1 cellular context compared by ENCODE assay signal in the genomic region with DNA sequence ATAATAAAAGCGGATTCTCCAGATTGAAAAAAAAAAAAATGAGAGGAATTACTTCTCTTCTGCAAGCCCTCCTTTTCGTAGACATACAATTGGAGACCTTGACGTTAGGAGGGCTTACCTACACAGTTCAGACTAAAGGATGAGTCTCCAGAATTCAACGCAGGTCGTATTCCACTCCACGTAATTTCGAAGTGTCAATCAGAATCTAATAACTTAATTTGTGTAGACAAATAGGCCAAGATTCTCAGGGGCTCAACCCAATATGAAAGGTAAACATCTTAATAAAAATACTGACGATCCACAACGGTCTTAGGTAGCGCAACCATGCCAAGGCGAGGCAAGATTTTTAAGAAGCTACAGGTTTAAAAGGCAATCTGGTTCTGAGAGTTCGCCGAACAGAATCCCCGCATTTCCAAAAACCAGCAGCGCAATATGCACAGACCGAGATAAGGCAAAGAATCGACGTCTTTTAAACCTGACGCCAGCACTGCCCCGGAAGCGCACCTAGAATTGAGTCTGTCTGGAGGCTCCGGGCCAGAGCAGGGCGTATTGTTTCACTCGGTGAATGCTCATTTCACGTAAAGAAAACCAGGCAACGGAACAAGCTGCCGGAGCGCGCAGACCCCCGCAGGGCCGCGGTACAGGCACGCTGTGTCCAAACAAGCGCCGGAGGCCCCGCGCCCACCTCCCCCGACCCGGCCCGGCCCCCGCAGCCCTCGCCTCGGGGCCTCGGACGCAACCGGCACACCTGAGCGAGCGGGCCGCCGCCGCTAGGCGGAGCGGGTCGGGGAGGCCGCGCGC.
TF ChIP-seq lines count a peak whose summit lies in the region.

No MANE protein-coding gene starts in this region.

TF ChIP-seq in K562, 482 proteins besides CTCF, POLR2A, EP300 and RAD21 (continued from another document and continues in another):
- TF ChIP-seq, protein P1, sequence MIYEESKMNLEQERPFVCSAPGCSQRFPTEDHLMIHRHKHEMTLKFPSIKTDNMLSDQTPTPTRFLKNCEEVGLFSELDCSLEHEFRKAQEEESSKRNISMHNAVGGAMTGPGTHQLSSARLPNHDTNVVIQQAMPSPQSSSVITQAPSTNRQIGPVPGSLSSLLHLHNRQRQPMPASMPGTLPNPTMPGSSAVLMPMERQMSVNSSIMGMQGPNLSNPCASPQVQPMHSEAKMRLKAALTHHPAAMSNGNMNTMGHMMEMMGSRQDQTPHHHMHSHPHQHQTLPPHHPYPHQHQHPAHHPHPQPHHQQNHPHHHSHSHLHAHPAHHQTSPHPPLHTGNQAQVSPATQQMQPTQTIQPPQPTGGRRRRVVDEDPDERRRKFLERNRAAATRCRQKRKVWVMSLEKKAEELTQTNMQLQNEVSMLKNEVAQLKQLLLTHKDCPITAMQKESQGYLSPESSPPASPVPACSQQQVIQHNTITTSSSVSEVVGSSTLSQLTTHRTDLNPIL (CRISPR knock-in tag; IDR thresholded peaks at IDR 0.05), result no peak
- no peak for TF ChIP-seq SNRNP70 (optimal IDR thresholded peaks at IDR 0.05; ENCODE audit: low read depth, low read length)
- TF ChIP-seq MCM5 (IDR thresholded peaks at IDR 0.05; ENCODE audit: low read depth), result no peak
- peak; percentile 90 for TF ChIP-seq ELF1 (tag; IDR thresholded peaks at IDR 0.05)
- no peak for TF ChIP-seq CTBP1 (IDR thresholded peaks at IDR 0.05; ENCODE audit: borderline replicate concordance)
- TF ChIP-seq ZFPM2 (CRISPR knock-in tag; IDR thresholded peaks at IDR 0.05), result no peak
- TF ChIP-seq TBL1XR1 (IDR thresholded peaks at IDR 0.05; ENCODE audit: low read length in 2 of 2), result peak in 1 of 2 experiments; percentile 72; a peak in 2 of 4 replicates
- TF ChIP-seq FIP1L1 (IDR thresholded peaks at IDR 0.05; ENCODE audit: low read depth, low read length, poor library complexity, severe bottlenecking), result no peak
- TF ChIP-seq, protein P2, sequence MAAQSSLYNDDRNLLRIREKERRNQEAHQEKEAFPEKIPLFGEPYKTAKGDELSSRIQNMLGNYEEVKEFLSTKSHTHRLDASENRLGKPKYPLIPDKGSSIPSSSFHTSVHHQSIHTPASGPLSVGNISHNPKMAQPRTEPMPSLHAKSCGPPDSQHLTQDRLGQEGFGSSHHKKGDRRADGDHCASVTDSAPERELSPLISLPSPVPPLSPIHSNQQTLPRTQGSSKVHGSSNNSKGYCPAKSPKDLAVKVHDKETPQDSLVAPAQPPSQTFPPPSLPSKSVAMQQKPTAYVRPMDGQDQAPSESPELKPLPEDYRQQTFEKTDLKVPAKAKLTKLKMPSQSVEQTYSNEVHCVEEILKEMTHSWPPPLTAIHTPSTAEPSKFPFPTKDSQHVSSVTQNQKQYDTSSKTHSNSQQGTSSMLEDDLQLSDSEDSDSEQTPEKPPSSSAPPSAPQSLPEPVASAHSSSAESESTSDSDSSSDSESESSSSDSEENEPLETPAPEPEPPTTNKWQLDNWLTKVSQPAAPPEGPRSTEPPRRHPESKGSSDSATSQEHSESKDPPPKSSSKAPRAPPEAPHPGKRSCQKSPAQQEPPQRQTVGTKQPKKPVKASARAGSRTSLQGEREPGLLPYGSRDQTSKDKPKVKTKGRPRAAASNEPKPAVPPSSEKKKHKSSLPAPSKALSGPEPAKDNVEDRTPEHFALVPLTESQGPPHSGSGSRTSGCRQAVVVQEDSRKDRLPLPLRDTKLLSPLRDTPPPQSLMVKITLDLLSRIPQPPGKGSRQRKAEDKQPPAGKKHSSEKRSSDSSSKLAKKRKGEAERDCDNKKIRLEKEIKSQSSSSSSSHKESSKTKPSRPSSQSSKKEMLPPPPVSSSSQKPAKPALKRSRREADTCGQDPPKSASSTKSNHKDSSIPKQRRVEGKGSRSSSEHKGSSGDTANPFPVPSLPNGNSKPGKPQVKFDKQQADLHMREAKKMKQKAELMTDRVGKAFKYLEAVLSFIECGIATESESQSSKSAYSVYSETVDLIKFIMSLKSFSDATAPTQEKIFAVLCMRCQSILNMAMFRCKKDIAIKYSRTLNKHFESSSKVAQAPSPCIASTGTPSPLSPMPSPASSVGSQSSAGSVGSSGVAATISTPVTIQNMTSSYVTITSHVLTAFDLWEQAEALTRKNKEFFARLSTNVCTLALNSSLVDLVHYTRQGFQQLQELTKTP (IDR thresholded peaks at IDR 0.05; ENCODE audit: low read depth in 1 of 2, partially characterized antibody in 2 of 2), result peak in 1 of 2 experiments; percentile 20
- TF ChIP-seq ZNF561 (CRISPR knock-in tag; conservative IDR thresholded peaks at IDR 0.05), result no peak
- TF ChIP-seq, protein P3, sequence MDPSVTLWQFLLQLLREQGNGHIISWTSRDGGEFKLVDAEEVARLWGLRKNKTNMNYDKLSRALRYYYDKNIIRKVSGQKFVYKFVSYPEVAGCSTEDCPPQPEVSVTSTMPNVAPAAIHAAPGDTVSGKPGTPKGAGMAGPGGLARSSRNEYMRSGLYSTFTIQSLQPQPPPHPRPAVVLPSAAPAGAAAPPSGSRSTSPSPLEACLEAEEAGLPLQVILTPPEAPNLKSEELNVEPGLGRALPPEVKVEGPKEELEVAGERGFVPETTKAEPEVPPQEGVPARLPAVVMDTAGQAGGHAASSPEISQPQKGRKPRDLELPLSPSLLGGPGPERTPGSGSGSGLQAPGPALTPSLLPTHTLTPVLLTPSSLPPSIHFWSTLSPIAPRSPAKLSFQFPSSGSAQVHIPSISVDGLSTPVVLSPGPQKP (CRISPR knock-in tag; IDR thresholded peaks at IDR 0.05), result no peak
- TF ChIP-seq GATA2 (CRISPR knock-in tag; IDR thresholded peaks at IDR 0.05), result peak; percentile 76
- no peak for TF ChIP-seq ETS2 (tag; IDR thresholded peaks at IDR 0.05; ENCODE audit: borderline replicate concordance, poor library complexity, severe bottlenecking)
- TF ChIP-seq ZNF263 (CRISPR knock-in tag; IDR thresholded peaks at IDR 0.05; ENCODE audit: borderline replicate concordance), result peak; percentile 40; the same call in 1 of the 2 replicates
- no peak for TF ChIP-seq ATF1 (CRISPR knock-in tag; IDR thresholded peaks at IDR 0.05)
- peak; percentile 73; the same call in 1 of the 2 replicates for TF ChIP-seq ATF1 (tag; IDR thresholded peaks at IDR 0.05)
- TF ChIP-seq ZNF584 (CRISPR knock-in tag; IDR thresholded peaks at IDR 0.05; ENCODE audit: low read depth), result 0 out of 2 replicates have a peak, but pooled peaks have one; percentile 6
- no peak; the same call in none of the 2 replicates for TF ChIP-seq BCOR (IDR thresholded peaks at IDR 0.05)
- TF ChIP-seq GATAD2B (IDR thresholded peaks at IDR 0.05; ENCODE audit: borderline replicate concordance), result peak; percentile 84; the same call in 1 of the 2 replicates
- TF ChIP-seq ZNF143 (CRISPR knock-in tag; IDR thresholded peaks at IDR 0.05), result no peak
- TF ChIP-seq POLR2G (IDR thresholded peaks at IDR 0.05; ENCODE audit: low read depth, low read length), result no peak
- TF ChIP-seq EZH2 (IDR thresholded peaks at IDR 0.05; ENCODE audit: borderline replicate concordance, low read depth, low read length), result no peak
- no peak for TF ChIP-seq SAP30 (IDR thresholded peaks at IDR 0.05; ENCODE audit: borderline replicate concordance, insufficient read depth, low read depth, low read length, poor library complexity, severe bottlenecking)
- TF ChIP-seq, protein P4, sequence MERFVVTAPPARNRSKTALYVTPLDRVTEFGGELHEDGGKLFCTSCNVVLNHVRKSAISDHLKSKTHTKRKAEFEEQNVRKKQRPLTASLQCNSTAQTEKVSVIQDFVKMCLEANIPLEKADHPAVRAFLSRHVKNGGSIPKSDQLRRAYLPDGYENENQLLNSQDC (CRISPR knock-in tag; IDR thresholded peaks at IDR 0.05), result no peak
- TF ChIP-seq HOXB6 (CRISPR knock-in tag; IDR thresholded peaks at IDR 0.05; ENCODE audit: borderline replicate concordance), result no peak
- no peak for TF ChIP-seq ZNF347 (CRISPR knock-in tag; IDR thresholded peaks at IDR 0.05; ENCODE audit: low read depth)
- no peak for TF ChIP-seq ZNF3 (CRISPR knock-in tag; IDR thresholded peaks at IDR 0.05)
- TF ChIP-seq HNRNPLL (IDR thresholded peaks at IDR 0.05; ENCODE audit: low read depth, low read length, poor library complexity, severe bottlenecking), result peak; percentile 87
- peak; percentile 63; the same call in 1 of the 2 replicates for TF ChIP-seq KLF16 (IDR thresholded peaks at IDR 0.05)
- TF ChIP-seq HDAC1 (IDR thresholded peaks at IDR 0.05), result peak in 1 of 2 experiments; percentile 85; a peak in 2 of 4 replicates
- TF ChIP-seq, protein P5, sequence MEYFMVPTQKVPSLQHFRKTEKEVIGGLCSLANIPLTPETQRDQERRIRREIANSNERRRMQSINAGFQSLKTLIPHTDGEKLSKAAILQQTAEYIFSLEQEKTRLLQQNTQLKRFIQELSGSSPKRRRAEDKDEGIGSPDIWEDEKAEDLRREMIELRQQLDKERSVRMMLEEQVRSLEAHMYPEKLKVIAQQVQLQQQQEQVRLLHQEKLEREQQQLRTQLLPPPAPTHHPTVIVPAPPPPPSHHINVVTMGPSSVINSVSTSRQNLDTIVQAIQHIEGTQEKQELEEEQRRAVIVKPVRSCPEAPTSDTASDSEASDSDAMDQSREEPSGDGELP (CRISPR knock-in tag; IDR thresholded peaks at IDR 0.05; ENCODE audit: borderline replicate concordance), result no peak
- no peak for TF ChIP-seq SIX5 (IDR thresholded peaks at IDR 0.05; ENCODE audit: borderline replicate concordance in 1 of 2, insufficient read depth in 1 of 2, low read depth in 1 of 2, low read length in 2 of 2)
- no peak for TF ChIP-seq FOXK1 (CRISPR knock-in tag; IDR thresholded peaks at IDR 0.05; ENCODE audit: borderline replicate concordance)
- no peak for TF ChIP-seq RFX5 (IDR thresholded peaks at IDR 0.05; ENCODE audit: low read depth, low read length)
- no peak for TF ChIP-seq NR3C1 (CRISPR knock-in tag; IDR thresholded peaks at IDR 0.05)
- TF ChIP-seq, protein P6, sequence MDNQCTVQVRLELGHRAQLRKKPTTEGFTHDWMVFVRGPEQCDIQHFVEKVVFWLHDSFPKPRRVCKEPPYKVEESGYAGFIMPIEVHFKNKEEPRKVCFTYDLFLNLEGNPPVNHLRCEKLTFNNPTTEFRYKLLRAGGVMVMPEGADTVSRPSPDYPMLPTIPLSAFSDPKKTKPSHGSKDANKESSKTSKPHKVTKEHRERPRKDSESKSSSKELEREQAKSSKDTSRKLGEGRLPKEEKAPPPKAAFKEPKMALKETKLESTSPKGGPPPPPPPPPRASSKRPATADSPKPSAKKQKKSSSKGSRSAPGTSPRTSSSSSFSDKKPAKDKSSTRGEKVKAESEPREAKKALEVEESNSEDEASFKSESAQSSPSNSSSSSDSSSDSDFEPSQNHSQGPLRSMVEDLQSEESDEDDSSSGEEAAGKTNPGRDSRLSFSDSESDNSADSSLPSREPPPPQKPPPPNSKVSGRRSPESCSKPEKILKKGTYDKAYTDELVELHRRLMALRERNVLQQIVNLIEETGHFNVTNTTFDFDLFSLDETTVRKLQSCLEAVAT (IDR thresholded peaks at IDR 0.05), result no peak; a peak in 1 of 4 replicates
- TF ChIP-seq NFIC (IDR thresholded peaks at IDR 0.05), result peak; percentile 43; the same call in 1 of the 2 replicates
- TF ChIP-seq, protein P7, sequence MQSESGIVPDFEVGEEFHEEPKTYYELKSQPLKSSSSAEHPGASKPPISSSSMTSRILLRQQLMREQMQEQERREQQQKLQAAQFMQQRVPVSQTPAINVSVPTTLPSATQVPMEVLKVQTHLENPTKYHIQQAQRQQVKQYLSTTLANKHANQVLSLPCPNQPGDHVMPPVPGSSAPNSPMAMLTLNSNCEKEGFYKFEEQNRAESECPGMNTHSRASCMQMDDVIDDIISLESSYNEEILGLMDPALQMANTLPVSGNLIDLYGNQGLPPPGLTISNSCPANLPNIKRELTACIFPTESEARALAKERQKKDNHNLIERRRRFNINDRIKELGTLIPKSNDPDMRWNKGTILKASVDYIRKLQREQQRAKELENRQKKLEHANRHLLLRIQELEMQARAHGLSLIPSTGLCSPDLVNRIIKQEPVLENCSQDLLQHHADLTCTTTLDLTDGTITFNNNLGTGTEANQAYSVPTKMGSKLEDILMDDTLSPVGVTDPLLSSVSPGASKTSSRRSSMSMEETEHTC (IDR thresholded peaks at IDR 0.05), result no peak
- peak; percentile 76; the same call in 1 of the 2 replicates for TF ChIP-seq POLR2H (tag; IDR thresholded peaks at IDR 0.05; ENCODE audit: low read depth)
- TF ChIP-seq, protein P8, sequence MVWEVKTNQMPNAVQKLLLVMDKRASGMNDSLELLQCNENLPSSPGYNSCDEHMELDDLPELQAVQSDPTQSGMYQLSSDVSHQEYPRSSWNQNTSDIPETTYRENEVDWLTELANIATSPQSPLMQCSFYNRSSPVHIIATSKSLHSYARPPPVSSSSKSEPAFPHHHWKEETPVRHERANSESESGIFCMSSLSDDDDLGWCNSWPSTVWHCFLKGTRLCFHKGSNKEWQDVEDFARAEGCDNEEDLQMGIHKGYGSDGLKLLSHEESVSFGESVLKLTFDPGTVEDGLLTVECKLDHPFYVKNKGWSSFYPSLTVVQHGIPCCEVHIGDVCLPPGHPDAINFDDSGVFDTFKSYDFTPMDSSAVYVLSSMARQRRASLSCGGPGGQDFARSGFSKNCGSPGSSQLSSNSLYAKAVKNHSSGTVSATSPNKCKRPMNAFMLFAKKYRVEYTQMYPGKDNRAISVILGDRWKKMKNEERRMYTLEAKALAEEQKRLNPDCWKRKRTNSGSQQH (CRISPR knock-in tag; IDR thresholded peaks at IDR 0.05), result no peak
- TF ChIP-seq ZNF644 (tag; IDR thresholded peaks at IDR 0.05; ENCODE audit: low read depth), result no peak; the same call in 1 of the 2 replicates
- peak; percentile 31; the same call in 1 of the 2 replicates for TF ChIP-seq ZNF175 (CRISPR knock-in tag; IDR thresholded peaks at IDR 0.05; ENCODE audit: low read depth)
- peak; percentile 54; the same call in 1 of the 2 replicates for TF ChIP-seq STAT5A (IDR thresholded peaks at IDR 0.05; ENCODE audit: borderline replicate concordance, low read length)
- peak; percentile 76 for TF ChIP-seq NBN (IDR thresholded peaks at IDR 0.05; ENCODE audit: low read depth)
- TF ChIP-seq KAT7 (CRISPR knock-in tag; IDR thresholded peaks at IDR 0.05; ENCODE audit: borderline replicate concordance), result peak; percentile 46; the same call in 1 of the 2 replicates
- TF ChIP-seq, protein P9, sequence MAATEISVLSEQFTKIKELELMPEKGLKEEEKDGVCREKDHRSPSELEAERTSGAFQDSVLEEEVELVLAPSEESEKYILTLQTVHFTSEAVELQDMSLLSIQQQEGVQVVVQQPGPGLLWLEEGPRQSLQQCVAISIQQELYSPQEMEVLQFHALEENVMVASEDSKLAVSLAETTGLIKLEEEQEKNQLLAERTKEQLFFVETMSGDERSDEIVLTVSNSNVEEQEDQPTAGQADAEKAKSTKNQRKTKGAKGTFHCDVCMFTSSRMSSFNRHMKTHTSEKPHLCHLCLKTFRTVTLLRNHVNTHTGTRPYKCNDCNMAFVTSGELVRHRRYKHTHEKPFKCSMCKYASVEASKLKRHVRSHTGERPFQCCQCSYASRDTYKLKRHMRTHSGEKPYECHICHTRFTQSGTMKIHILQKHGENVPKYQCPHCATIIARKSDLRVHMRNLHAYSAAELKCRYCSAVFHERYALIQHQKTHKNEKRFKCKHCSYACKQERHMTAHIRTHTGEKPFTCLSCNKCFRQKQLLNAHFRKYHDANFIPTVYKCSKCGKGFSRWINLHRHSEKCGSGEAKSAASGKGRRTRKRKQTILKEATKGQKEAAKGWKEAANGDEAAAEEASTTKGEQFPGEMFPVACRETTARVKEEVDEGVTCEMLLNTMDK (IDR thresholded peaks at IDR 0.05; ENCODE audit: borderline replicate concordance, insufficient read depth, low read depth, low read length, poor library complexity, severe bottlenecking), result peak; percentile 88
- TF ChIP-seq BRD9 (IDR thresholded peaks at IDR 0.05; ENCODE audit: low read depth, partially characterized antibody), result peak; percentile 55
- no peak for TF ChIP-seq PRMT5 (CRISPR knock-in tag; IDR thresholded peaks at IDR 0.05)
- peak; percentile 23 for TF ChIP-seq CHD1 (IDR thresholded peaks at IDR 0.05; ENCODE audit: low read length)
- no peak for TF ChIP-seq TCFL5 (CRISPR knock-in tag; conservative IDR thresholded peaks at IDR 0.05)
- TF ChIP-seq ZNF431 (CRISPR knock-in tag; IDR thresholded peaks at IDR 0.05), result peak; percentile 63; the same call in 1 of the 2 replicates
- peak; percentile 56; the same call in 1 of the 2 replicates for TF ChIP-seq SMAD4 (CRISPR knock-in tag; conservative IDR thresholded peaks at IDR 0.05)
